ENCODE assay signal across 8 cellular contexts in genomic region chr1:33455537-33456301, GRCh38. TPM values are rescaled to one million over a fixed set of nuclear protein-coding genes. Genes with fewer than 3 reads are reported as not detected.
DNase-seq lines count a peak whose midpoint lies in the region; ATAC-seq and TF ChIP-seq lines count a peak whose summit lies in the region.

No MANE protein-coding gene starts in this region.

- H3K36me3 ChIP-seq in muscle layer of duodenum (ENCODE audit: control insufficient read depth in 1 of 2, insufficient read depth in 2 of 2, low read length in 2 of 2) (no peaks in the 10 kb centered on the region), vagina (no peaks in the 10 kb centered on the region)

- H3K27me3 ChIP-seq in muscle layer of duodenum (ENCODE audit: low read depth, low read length) (no peaks in the 10 kb centered on the region), vagina (no peaks in the 10 kb centered on the region)

- ATAC-seq in GM21529 (IDR thresholded peaks at IDR 0.05; ENCODE audit: unreplicated experiment) (peak; percentile 62), HG02938 (IDR thresholded peaks at IDR 0.05; ENCODE audit: unreplicated experiment) (no peak)

- intact Hi-C loops in vagina (cut with DNase I): no loop called here

- TF ChIP-seq POLR2A in erythroblast (IDR thresholded peaks at IDR 0.05; ENCODE audit: low read length): no peak
- no peak for TF ChIP-seq POLR2A in vagina (IDR thresholded peaks at IDR 0.05)

- H3K27ac ChIP-seq in muscle layer of duodenum (ENCODE audit: low read length) (peak overlapping the region; percentile 47), vagina (no peak overlapping the region)

- DNase-seq in D341Med (ENCODE audit: low spot score) (peak; percentile 83), NCI-H2107 (lab: John Stamatoyannopoulos, UW) (peak; percentile 31), UCSD-AML1 (lab: John Stamatoyannopoulos, UW; ENCODE audit: unreplicated experiment) (peak; percentile 56), erythroblast (lab: John Stamatoyannopoulos, UW) (peak; percentile 45 to 49), vagina (ENCODE audit: extremely low spot score in 2 of 2) (no peak)

- H3K9me3 ChIP-seq in muscle layer of duodenum (ENCODE audit: control insufficient read depth in 1 of 2, low read length in 2 of 2) (no peaks in the 10 kb centered on the region), vagina (no peaks in the 10 kb centered on the region)

- peaks cover 9 to 10% of the 10 kb centered on the region in 2 donors for H3K4me1 ChIP-seq in muscle layer of duodenum (ENCODE audit: control insufficient read depth in 1 of 2, insufficient read depth in 2 of 2, low read length in 2 of 2)
- peaks cover 8% of the 10 kb centered on the region for H3K4me1 ChIP-seq in vagina

- H3K4me3 ChIP-seq in muscle layer of duodenum (ENCODE audit: low read depth in 1 of 2, low read length in 2 of 2): no peak overlapping the region
- no peak overlapping the region for H3K4me3 ChIP-seq in vagina

- peak in 2 of 3 experiments; percentile 28 to 42 for TF ChIP-seq CTCF in vagina (IDR thresholded peaks at IDR 0.05)

RNA-seq across cellular contexts. Expression of gene ZSCAN20, which starts 16.7 kb away (rescaled TPM):
- 4.4 TPM for total RNA-seq in vagina

RNA-seq across cellular contexts. Expression of gene PHC2, which starts 24.8 kb away (rescaled TPM):
- 97.2 TPM for total RNA-seq in vagina

Comparison
In these comparisons a context has a peak if more than half of its experiments do, and no peak if none do; other contexts are left out.
1. DNase-seq: peak in D341Med (single experiment), NCI-H2107 (single experiment), UCSD-AML1 (single experiment) and erythroblast (2 of 2); none in vagina (0 of 2).